Comparison of ENCODE assay signal across 1 cellular context in the genomic region with DNA sequence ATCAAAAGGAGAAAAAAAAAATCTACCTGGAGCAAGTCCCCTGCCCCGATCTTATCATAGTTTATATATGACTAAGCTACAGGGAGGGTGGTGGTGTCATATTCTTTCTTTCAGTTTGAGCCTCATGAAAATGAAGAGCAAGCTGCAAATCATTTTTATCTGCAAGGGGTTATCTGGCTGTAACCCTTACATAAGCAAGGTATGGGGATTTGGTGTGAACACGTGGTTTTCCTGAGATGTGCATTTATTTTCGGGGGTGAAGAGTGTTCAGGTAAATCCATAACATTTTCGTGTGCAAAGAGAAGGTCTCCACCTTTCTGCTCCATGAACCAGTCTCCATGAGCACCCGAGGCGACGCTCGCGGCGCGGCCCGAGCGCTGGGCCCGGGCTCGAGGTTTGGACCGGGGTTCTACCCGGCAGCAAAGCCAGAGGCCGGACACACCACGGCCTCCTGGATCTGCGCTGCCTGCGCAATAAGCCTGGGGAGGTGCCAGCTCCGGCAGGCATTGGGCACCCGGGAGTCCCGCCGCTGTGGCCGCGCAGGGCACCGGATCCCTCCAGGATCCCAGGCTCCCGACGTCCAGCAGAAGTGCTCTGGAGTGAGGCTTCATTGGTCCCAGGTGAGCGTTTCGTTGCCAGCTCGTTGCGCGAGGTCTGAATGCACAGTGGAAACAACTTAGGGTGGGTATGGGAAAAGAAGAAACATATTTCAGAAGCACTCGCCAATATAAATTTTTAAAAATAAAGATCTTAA.
TF ChIP-seq lines count a peak whose summit lies in the region.

No MANE protein-coding gene starts in this region.

TF ChIP-seq in HEK293, 187 proteins besides CTCF, POLR2A, EP300 and RAD21 (continued from another document):
- TF ChIP-seq, protein P1, sequence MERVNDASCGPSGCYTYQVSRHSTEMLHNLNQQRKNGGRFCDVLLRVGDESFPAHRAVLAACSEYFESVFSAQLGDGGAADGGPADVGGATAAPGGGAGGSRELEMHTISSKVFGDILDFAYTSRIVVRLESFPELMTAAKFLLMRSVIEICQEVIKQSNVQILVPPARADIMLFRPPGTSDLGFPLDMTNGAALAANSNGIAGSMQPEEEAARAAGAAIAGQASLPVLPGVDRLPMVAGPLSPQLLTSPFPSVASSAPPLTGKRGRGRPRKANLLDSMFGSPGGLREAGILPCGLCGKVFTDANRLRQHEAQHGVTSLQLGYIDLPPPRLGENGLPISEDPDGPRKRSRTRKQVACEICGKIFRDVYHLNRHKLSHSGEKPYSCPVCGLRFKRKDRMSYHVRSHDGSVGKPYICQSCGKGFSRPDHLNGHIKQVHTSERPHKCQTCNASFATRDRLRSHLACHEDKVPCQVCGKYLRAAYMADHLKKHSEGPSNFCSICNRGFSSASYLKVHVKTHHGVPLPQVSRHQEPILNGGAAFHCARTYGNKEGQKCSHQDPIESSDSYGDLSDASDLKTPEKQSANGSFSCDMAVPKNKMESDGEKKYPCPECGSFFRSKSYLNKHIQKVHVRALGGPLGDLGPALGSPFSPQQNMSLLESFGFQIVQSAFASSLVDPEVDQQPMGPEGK (tag by site-specific recombination; IDR thresholded peaks at IDR 0.05): peak; percentile 54
- TF ChIP-seq, protein P2, sequence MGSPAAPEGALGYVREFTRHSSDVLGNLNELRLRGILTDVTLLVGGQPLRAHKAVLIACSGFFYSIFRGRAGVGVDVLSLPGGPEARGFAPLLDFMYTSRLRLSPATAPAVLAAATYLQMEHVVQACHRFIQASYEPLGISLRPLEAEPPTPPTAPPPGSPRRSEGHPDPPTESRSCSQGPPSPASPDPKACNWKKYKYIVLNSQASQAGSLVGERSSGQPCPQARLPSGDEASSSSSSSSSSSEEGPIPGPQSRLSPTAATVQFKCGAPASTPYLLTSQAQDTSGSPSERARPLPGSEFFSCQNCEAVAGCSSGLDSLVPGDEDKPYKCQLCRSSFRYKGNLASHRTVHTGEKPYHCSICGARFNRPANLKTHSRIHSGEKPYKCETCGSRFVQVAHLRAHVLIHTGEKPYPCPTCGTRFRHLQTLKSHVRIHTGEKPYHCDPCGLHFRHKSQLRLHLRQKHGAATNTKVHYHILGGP (tag by site-specific recombination; IDR thresholded peaks at IDR 0.05): no peak
- no peak for TF ChIP-seq ZNF549 (tag by site-specific recombination; IDR thresholded peaks at IDR 0.05)
- TF ChIP-seq, protein P3, sequence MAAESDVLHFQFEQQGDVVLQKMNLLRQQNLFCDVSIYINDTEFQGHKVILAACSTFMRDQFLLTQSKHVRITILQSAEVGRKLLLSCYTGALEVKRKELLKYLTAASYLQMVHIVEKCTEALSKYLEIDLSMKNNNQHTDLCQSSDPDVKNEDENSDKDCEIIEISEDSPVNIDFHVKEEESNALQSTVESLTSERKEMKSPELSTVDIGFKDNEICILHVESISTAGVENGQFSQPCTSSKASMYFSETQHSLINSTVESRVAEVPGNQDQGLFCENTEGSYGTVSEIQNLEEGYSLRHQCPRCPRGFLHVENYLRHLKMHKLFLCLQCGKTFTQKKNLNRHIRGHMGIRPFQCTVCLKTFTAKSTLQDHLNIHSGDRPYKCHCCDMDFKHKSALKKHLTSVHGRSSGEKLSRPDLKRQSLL (tag by site-specific recombination; IDR thresholded peaks at IDR 0.05): 0 out of 2 replicates have a peak, but pooled peaks have one; percentile 51
- TF ChIP-seq ZNF701 (tag by site-specific recombination; IDR thresholded peaks at IDR 0.05): no peak
- TF ChIP-seq IKZF3 (tag by site-specific recombination; IDR thresholded peaks at IDR 0.05): peak; percentile 75
- peak; percentile 13; the same call in 1 of the 2 replicates for TF ChIP-seq GLIS1 (tag by site-specific recombination; IDR thresholded peaks at IDR 0.05)
- TF ChIP-seq ZNF335 (tag by site-specific recombination; conservative IDR thresholded peaks at IDR 0.05): peak; percentile 80
- TF ChIP-seq ZNF600 (tag by site-specific recombination; IDR thresholded peaks at IDR 0.05): peak; percentile 93
- peak; percentile 76 for TF ChIP-seq ZBTB8A (tag by site-specific recombination; IDR thresholded peaks at IDR 0.05)
- peak; percentile 33; the same call in 1 of the 2 replicates for TF ChIP-seq MZF1 (tag by site-specific recombination; IDR thresholded peaks at IDR 0.05; ENCODE audit: borderline replicate concordance)
- TF ChIP-seq, protein P4, sequence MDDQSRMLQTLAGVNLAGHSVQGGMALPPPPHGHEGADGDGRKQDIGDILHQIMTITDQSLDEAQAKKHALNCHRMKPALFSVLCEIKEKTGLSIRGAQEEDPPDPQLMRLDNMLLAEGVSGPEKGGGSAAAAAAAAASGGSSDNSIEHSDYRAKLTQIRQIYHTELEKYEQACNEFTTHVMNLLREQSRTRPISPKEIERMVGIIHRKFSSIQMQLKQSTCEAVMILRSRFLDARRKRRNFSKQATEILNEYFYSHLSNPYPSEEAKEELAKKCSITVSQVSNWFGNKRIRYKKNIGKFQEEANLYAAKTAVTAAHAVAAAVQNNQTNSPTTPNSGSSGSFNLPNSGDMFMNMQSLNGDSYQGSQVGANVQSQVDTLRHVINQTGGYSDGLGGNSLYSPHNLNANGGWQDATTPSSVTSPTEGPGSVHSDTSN (CRISPR knock-in tag; IDR thresholded peaks at IDR 0.05): 0 out of 2 replicates have a peak, but pooled peaks have one; percentile 28
- no peak for TF ChIP-seq ZNF837 (tag by site-specific recombination; IDR thresholded peaks at IDR 0.05)
- TF ChIP-seq, protein P5, sequence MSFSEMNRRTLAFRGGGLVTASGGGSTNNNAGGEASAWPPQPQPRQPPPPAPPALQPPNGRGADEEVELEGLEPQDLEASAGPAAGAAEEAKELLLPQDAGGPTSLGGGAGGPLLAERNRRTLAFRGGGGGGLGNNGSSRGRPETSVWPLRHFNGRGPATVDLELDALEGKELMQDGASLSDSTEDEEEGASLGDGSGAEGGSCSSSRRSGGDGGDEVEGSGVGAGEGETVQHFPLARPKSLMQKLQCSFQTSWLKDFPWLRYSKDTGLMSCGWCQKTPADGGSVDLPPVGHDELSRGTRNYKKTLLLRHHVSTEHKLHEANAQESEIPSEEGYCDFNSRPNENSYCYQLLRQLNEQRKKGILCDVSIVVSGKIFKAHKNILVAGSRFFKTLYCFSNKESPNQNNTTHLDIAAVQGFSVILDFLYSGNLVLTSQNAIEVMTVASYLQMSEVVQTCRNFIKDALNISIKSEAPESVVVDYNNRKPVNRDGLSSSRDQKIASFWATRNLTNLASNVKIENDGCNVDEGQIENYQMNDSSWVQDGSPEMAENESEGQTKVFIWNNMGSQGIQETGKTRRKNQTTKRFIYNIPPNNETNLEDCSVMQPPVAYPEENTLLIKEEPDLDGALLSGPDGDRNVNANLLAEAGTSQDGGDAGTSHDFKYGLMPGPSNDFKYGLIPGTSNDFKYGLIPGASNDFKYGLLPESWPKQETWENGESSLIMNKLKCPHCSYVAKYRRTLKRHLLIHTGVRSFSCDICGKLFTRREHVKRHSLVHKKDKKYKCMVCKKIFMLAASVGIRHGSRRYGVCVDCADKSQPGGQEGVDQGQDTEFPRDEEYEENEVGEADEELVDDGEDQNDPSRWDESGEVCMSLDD (tag by site-specific recombination; IDR thresholded peaks at IDR 0.05): peak; percentile 50; the same call in 1 of the 2 replicates
- TF ChIP-seq ZNF76 (tag by site-specific recombination; IDR thresholded peaks at IDR 0.05; ENCODE audit: borderline replicate concordance, low read depth): 0 out of 2 replicates have a peak, but pooled peaks have one; percentile 13
- TF ChIP-seq ZNF548 (tag by site-specific recombination; IDR thresholded peaks at IDR 0.05): no peak
- TF ChIP-seq ZBTB20 (tag by site-specific recombination; IDR thresholded peaks at IDR 0.05): peak; percentile 88
- no peak for TF ChIP-seq ZNF157 (tag by site-specific recombination; IDR thresholded peaks at IDR 0.05)
- TF ChIP-seq, protein P6, sequence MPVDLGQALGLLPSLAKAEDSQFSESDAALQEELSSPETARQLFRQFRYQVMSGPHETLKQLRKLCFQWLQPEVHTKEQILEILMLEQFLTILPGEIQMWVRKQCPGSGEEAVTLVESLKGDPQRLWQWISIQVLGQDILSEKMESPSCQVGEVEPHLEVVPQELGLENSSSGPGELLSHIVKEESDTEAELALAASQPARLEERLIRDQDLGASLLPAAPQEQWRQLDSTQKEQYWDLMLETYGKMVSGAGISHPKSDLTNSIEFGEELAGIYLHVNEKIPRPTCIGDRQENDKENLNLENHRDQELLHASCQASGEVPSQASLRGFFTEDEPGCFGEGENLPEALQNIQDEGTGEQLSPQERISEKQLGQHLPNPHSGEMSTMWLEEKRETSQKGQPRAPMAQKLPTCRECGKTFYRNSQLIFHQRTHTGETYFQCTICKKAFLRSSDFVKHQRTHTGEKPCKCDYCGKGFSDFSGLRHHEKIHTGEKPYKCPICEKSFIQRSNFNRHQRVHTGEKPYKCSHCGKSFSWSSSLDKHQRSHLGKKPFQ (tag by site-specific recombination; IDR thresholded peaks at IDR 0.05): peak; percentile 83
- peak; percentile 5; the same call in 1 of the 2 replicates for TF ChIP-seq ZSCAN30 (tag by site-specific recombination; IDR thresholded peaks at IDR 0.05)
- TF ChIP-seq, protein P7, sequence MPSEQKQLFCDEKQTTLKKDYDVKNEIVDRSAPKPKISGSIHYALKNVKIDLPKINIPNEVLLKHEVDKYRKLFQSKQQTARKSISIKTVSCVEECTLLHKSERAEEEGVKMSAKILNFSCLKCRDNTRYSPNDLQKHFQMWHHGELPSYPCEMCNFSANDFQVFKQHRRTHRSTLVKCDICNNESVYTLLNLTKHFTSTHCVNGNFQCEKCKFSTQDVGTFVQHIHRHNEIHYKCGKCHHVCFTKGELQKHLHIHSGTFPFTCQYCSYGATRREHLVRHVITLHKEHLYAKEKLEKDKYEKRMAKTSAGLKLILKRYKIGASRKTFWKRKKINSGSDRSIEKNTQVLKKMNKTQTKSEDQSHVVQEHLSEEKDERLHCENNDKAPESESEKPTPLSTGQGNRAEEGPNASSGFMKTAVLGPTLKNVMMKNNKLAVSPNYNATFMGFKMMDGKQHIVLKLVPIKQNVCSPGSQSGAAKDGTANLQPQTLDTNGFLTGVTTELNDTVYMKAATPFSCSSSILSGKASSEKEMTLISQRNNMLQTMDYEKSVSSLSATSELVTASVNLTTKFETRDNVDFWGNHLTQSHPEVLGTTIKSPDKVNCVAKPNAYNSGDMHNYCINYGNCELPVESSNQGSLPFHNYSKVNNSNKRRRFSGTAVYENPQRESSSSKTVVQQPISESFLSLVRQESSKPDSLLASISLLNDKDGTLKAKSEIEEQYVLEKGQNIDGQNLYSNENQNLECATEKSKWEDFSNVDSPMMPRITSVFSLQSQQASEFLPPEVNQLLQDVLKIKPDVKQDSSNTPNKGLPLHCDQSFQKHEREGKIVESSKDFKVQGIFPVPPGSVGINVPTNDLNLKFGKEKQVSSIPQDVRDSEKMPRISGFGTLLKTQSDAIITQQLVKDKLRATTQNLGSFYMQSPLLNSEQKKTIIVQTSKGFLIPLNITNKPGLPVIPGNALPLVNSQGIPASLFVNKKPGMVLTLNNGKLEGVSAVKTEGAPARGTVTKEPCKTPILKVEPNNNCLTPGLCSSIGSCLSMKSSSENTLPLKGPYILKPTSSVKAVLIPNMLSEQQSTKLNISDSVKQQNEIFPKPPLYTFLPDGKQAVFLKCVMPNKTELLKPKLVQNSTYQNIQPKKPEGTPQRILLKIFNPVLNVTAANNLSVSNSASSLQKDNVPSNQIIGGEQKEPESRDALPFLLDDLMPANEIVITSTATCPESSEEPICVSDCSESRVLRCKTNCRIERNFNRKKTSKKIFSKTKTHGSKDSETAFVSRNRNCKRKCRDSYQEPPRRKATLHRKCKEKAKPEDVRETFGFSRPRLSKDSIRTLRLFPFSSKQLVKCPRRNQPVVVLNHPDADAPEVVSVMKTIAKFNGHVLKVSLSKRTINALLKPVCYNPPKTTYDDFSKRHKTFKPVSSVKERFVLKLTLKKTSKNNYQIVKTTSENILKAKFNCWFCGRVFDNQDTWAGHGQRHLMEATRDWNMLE (tag by site-specific recombination; conservative IDR thresholded peaks at IDR 0.05; ENCODE audit: low read depth): no peak
- peak; percentile 56; the same call in 1 of the 2 replicates for TF ChIP-seq GLIS2 (tag by site-specific recombination; IDR thresholded peaks at IDR 0.05)
- TF ChIP-seq, protein P8, sequence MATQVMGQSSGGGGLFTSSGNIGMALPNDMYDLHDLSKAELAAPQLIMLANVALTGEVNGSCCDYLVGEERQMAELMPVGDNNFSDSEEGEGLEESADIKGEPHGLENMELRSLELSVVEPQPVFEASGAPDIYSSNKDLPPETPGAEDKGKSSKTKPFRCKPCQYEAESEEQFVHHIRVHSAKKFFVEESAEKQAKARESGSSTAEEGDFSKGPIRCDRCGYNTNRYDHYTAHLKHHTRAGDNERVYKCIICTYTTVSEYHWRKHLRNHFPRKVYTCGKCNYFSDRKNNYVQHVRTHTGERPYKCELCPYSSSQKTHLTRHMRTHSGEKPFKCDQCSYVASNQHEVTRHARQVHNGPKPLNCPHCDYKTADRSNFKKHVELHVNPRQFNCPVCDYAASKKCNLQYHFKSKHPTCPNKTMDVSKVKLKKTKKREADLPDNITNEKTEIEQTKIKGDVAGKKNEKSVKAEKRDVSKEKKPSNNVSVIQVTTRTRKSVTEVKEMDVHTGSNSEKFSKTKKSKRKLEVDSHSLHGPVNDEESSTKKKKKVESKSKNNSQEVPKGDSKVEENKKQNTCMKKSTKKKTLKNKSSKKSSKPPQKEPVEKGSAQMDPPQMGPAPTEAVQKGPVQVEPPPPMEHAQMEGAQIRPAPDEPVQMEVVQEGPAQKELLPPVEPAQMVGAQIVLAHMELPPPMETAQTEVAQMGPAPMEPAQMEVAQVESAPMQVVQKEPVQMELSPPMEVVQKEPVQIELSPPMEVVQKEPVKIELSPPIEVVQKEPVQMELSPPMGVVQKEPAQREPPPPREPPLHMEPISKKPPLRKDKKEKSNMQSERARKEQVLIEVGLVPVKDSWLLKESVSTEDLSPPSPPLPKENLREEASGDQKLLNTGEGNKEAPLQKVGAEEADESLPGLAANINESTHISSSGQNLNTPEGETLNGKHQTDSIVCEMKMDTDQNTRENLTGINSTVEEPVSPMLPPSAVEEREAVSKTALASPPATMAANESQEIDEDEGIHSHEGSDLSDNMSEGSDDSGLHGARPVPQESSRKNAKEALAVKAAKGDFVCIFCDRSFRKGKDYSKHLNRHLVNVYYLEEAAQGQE (tag by site-specific recombination; IDR thresholded peaks at IDR 0.05): 0 out of 2 replicates have a peak, but pooled peaks have one; percentile 10
